ENCODE assay signal across 23 cellular contexts in the genomic region with DNA sequence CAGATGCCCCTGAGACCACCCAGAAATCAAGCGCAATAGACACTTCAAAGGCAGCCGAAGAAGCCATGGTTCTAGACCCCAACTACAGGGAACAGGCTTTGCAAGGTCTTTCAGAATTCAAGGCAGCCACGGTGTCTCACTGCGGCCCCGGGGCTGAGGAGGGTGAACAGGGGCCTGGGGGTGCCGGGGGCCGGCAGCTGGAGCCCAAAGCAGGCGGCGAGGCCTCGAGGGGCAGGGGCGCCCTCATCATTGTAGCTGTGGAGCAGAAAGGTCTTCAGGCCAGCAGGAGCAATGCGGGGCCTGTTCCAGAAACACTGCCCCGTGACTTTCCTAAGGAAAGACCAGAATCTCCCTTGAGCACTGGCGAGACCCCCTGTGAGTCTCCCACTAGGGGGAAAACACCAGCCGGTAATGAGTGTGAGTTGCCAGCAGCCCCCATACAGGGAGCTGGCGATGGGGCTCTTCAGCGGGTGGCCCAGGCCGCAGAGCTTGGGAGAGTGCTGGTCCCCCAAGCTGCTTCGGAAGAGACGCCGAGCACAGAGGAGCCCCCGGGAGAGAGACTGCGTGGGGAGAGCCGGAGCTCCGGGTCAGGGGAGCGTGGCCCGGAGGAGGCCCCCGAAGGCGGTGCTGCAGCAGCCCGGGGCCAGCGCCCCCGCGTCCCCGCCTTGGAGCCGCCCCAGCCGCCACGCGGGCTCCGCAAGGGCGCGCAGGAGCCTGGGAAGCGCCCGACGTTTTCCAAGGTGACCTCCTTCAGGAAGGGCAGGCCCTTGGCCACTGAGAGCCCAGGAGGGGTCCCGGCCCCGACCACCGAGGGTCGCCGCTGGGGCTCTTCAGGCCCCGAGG.
DNase-seq lines count a peak whose midpoint lies in the region; ATAC-seq and TF ChIP-seq lines count a peak whose summit lies in the region.
"Had no signal": no experiment of that assay in that cellular context is flagged by ENCODE, and none has a peak within 500 bp of the region (broad histone marks: within the 10 kb centered on the region; RNA-seq: fewer than 3 reads in every experiment).

No MANE protein-coding gene starts in this region.

- DNase-seq in RWPE1 (ENCODE audit: low spot score) (no peak), foreskin keratinocyte (no peak), trophoblast cell (no peak), sigmoid colon (no peak)
- no peak for DNase-seq in CD4-positive, alpha-beta memory T cell
- no peak for DNase-seq in activated CD8-positive, alpha-beta memory T cell treated with anti-CD3 and anti-CD28 coated beads, Interleukin-2, amount 50 U/mL, for 48 hours
- no peak for DNase-seq in activated T-cell treated with anti-CD3 and anti-CD28 coated beads, Interleukin-2, amount 50 U/mL, for 48 hours
- DNase-seq: BE2C; Caco-2; CD4-positive, alpha-beta T cell; DMS 273 treated with DMSO at 0.1 percent for 48 hours; DMS79 treated with DMSO at 0.1 percent for 48 hours; MV-4-11; NCI-H1105 treated with DMSO at 0.1 percent for 48 hours; NCI-H2029 treated with DMSO at 0.1 percent for 48 hours; NCI-H226; NCI-H510A treated with DMSO at 0.1 percent for 48 hours; NCI-H748 treated with DMSO at 0.1 percent for 48 hours; NK-92 treated with Interleukin-12 subunit alpha and Interleukin-12 subunit beta, amount 100 ng/mL, for 24 hours had no signal

- no peak overlapping the region for H2AK5ac ChIP-seq in trophoblast cell (ENCODE audit: low read length)

- H3K27ac Mint-ChIP-seq in CD4-positive, alpha-beta memory T cell, result no peak overlapping the region
- H3K27ac Mint-ChIP-seq: CD4-positive, alpha-beta T cell; IgD-negative memory B cell had no signal

- peak overlapping the region; percentile 63 for H2BK120ac ChIP-seq in trophoblast cell (ENCODE audit: insufficient read depth, low read length, poor library complexity)

- H3K4me3 ChIP-seq in trophoblast cell (ENCODE audit: low read depth, low read length) (no peak overlapping the region), sigmoid colon (no peak overlapping the region)
- no peak overlapping the region for H3K4me3 ChIP-seq in CD4-positive, alpha-beta memory T cell (ENCODE audit: low read length in 2 of 2)
- H3K4me3 ChIP-seq: GM12878, HAP-1 had no signal

- H3K4me1 ChIP-seq in foreskin keratinocyte (peaks cover 39% of the 10 kb centered on the region), trophoblast cell (ENCODE audit: control insufficient read depth in 1 of 2, insufficient read depth in 2 of 2, low read length in 2 of 2) (peaks cover 17 to 18% of the 10 kb centered on the region in 2 experiments), sigmoid colon (no peaks in the 10 kb centered on the region)
- H3K4me1 ChIP-seq in CD4-positive, alpha-beta memory T cell (ENCODE audit: insufficient read depth, low read length), result no peaks in the 10 kb centered on the region
- H3K4me1 ChIP-seq: BE2C, Caco-2, HAP-1 had no signal

- TF ChIP-seq EP300 in sigmoid colon (IDR thresholded peaks at IDR 0.05), result no peak

- ATAC-seq in foreskin keratinocyte, result no peak
- ATAC-seq: GM12878, SK-N-SH treated with all-trans-retinoic acid at 6 μM for 48 hours had no signal

- H3K36me3 ChIP-seq in trophoblast cell (ENCODE audit: control insufficient read depth in 1 of 2, insufficient read depth in 2 of 2, low read length in 2 of 2) (no peaks in the 10 kb centered on the region), sigmoid colon (no peaks in the 10 kb centered on the region)
- H3K36me3 ChIP-seq in CD4-positive, alpha-beta memory T cell (ENCODE audit: insufficient read depth, low read length), result no peaks in the 10 kb centered on the region
- H3K36me3 ChIP-seq: BE2C, HAP-1 had no signal

- no peak overlapping the region for H3K4me2 ChIP-seq in trophoblast cell (ENCODE audit: low read length)

- H3K23ac ChIP-seq in trophoblast cell (ENCODE audit: low read length), result no peak overlapping the region

- H3K79me2 ChIP-seq in trophoblast cell (ENCODE audit: control insufficient read depth, insufficient read depth, low read length, poor library complexity), result no peaks in the 10 kb centered on the region

- no peak for TF ChIP-seq CTCF in RWPE1 (conservative IDR thresholded peaks at IDR 0.05; ENCODE audit: low read depth)
- no peak for TF ChIP-seq CTCF in foreskin keratinocyte (conservative IDR thresholded peaks at IDR 0.05)
- no peak for TF ChIP-seq CTCF in sigmoid colon (IDR thresholded peaks at IDR 0.05)

- H3K9ac ChIP-seq in trophoblast cell (ENCODE audit: low read length), result no peak overlapping the region

- CTCF ChIA-PET in RWPE1 (lab: Yijun Ruan, JAX), result interaction anchor here (0.6 to 0.7 kb wide), 2 partner anchors 55 to 118 kb away, joined by 3 read pairs; no protein-coding TSS in a partner anchor
- CTCF ChIA-PET in CD4-positive, alpha-beta memory T cell (lab: Charles Lee; ENCODE audit: partially characterized antibody), result no interaction called here

- peak overlapping the region; percentile 50 for H3K14ac ChIP-seq in trophoblast cell (ENCODE audit: low read length)

- H3K36me3 Mint-ChIP-seq in CD4-positive, alpha-beta memory T cell, result no peaks in the 10 kb centered on the region
- H3K36me3 Mint-ChIP-seq: IgD-negative memory B cell had no signal

- H3K4me1 Mint-ChIP-seq in CD4-positive, alpha-beta memory T cell, result no peaks in the 10 kb centered on the region

- H3K27ac ChIP-seq in RWPE1, result peak overlapping the region; percentile 63
- peak overlapping the region; percentile 91 for H3K27ac ChIP-seq in foreskin keratinocyte
- H3K27ac ChIP-seq in trophoblast cell (ENCODE audit: low read depth, low read length), result peak overlapping the region; percentile 36
- no peak overlapping the region for H3K27ac ChIP-seq in sigmoid colon
- H3K27ac ChIP-seq in CD4-positive, alpha-beta memory T cell (ENCODE audit: low read depth, low read length), result no peak overlapping the region

- TF ChIP-seq POLR2A in sigmoid colon (IDR thresholded peaks at IDR 0.05), result no peak

- no peak overlapping the region for H2AFZ ChIP-seq in trophoblast cell (ENCODE audit: insufficient read depth, low read length, poor library complexity)

- no CpG with 5 or more reads among the region's 50 CpGs for WGBS in trophoblast cell (ENCODE audit: extremely low coverage, insufficient coverage, insufficient read length)
- 35 to 46% methylated on average over 50 of the region's 50 CpGs for WGBS in sigmoid colon, 2 donors

- peak overlapping the region; percentile 76 for H2BK5ac ChIP-seq in trophoblast cell (ENCODE audit: low read depth, low read length, poor library complexity)

- H3K9me3 Mint-ChIP-seq in CD4-positive, alpha-beta memory T cell, result no peaks in the 10 kb centered on the region
- H3K9me3 Mint-ChIP-seq: CD4-positive, alpha-beta T cell; IgD-negative memory B cell had no signal

- H3K9me3 ChIP-seq in trophoblast cell (ENCODE audit: insufficient read depth, low read depth, low read length) (no peaks in the 10 kb centered on the region), sigmoid colon (no peaks in the 10 kb centered on the region)
- no peaks in the 10 kb centered on the region for H3K9me3 ChIP-seq in CD4-positive, alpha-beta memory T cell (ENCODE audit: control insufficient read depth in 1 of 2, low read length in 2 of 2)
- H3K9me3 ChIP-seq: BE2C, Caco-2, HAP-1 had no signal

- POLR2A ChIA-PET in RWPE1 (lab: Yijun Ruan, JAX; ENCODE audit: low non-redundant PET), result no interaction called here
- POLR2A ChIA-PET in CD4-positive, alpha-beta memory T cell (lab: Charles Lee; ENCODE audit: partially characterized antibody), result no interaction called here

- intact Hi-C loops in sigmoid colon (cut with DNase I), result no loop called here
- intact Hi-C loops in CD4-positive, alpha-beta memory T cell (cut with micrococcal nuclease), result no loop called here

- no peak overlapping the region for H2BK12ac ChIP-seq in trophoblast cell (ENCODE audit: low read length)

- no peak overlapping the region for H3K4ac ChIP-seq in trophoblast cell (ENCODE audit: low read depth, low read length)

- no peak overlapping the region for H4K8ac ChIP-seq in trophoblast cell (ENCODE audit: low read depth, low read length)

- H4K12ac ChIP-seq in trophoblast cell (ENCODE audit: low read depth, low read length), result no peak overlapping the region

- H4K91ac ChIP-seq in trophoblast cell (ENCODE audit: low read depth, low read length), result peak overlapping the region; percentile 50

- H3K27me3 ChIP-seq in foreskin keratinocyte, result no peaks in the 10 kb centered on the region
- no peaks in the 10 kb centered on the region for H3K27me3 ChIP-seq in trophoblast cell (ENCODE audit: insufficient read depth, low read length)
- peaks cover 0 to 27% (median 17%) of the 10 kb centered on the region in 3 donors for H3K27me3 ChIP-seq in sigmoid colon
- no peaks in the 10 kb centered on the region for H3K27me3 ChIP-seq in CD4-positive, alpha-beta memory T cell (ENCODE audit: insufficient read depth, low read length)
- H3K27me3 ChIP-seq: BE2C had no signal

- no peak overlapping the region for H3K4me3 Mint-ChIP-seq in CD4-positive, alpha-beta memory T cell
- H3K4me3 Mint-ChIP-seq: CD4-positive, alpha-beta T cell; IgD-negative memory B cell had no signal

- peaks cover 11 to 19% of the 10 kb centered on the region in 2 donors for H3K27me3 Mint-ChIP-seq in CD4-positive, alpha-beta memory T cell

- peaks cover 9% of the 10 kb centered on the region for H3K79me1 ChIP-seq in trophoblast cell (ENCODE audit: low read length)

- no peak overlapping the region for H3K18ac ChIP-seq in trophoblast cell (ENCODE audit: low read length)

Comparison
In these comparisons a context has a peak if more than half of its experiments do, and no peak if none do; other contexts are left out.
1. H3K27ac ChIP-seq: peak in RWPE1 (single experiment), foreskin keratinocyte (single experiment) and trophoblast cell (single experiment); none in sigmoid colon (0 of 4) and CD4-positive, alpha-beta memory T cell (single experiment).